Comparison of ENCODE assay signal across 1 cellular context in the genomic region with DNA sequence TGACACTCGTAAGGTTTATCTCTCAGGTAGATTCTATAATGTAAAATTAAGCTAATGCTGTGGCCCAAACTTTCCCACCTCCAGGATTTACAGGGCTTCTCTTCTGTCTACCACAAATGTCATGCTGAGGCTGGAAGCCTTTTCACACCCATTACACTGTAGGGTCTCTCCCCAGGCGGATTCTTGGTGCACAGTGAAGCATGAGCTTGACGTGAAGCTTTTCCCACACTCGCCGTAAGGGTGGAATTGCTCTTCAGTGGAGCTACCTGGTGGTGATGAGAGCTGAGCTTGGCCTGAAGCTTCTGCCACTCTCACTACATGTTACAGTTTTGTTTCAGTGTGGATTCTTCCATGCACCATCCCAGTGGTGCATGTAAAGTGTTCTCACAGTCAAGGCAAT.
TF ChIP-seq lines count a peak whose summit lies in the region.

No MANE protein-coding gene starts in this region.

TF ChIP-seq in HepG2, 621 proteins besides CTCF, POLR2A, EP300 and RAD21:
- TF ChIP-seq EHMT2 (IDR thresholded peaks at IDR 0.05; ENCODE audit: borderline replicate concordance, low read depth, low read length) (no peak), ZNF335 (CRISPR knock-in tag; IDR thresholded peaks at IDR 0.05) (no peak), ZNF251 (CRISPR knock-in tag; IDR thresholded peaks at IDR 0.05) (no peak), NR2C2 (CRISPR knock-in tag; IDR thresholded peaks at IDR 0.05; ENCODE audit: borderline replicate concordance) (no peak), KLF12 (CRISPR knock-in tag; IDR thresholded peaks at IDR 0.05; ENCODE audit: borderline replicate concordance) (no peak), ZNF747 (CRISPR knock-in tag; IDR thresholded peaks at IDR 0.05; ENCODE audit: borderline replicate concordance) (no peak), ZNF446 (CRISPR knock-in tag; IDR thresholded peaks at IDR 0.05) (no peak)
- TF ChIP-seq, protein P1, sequence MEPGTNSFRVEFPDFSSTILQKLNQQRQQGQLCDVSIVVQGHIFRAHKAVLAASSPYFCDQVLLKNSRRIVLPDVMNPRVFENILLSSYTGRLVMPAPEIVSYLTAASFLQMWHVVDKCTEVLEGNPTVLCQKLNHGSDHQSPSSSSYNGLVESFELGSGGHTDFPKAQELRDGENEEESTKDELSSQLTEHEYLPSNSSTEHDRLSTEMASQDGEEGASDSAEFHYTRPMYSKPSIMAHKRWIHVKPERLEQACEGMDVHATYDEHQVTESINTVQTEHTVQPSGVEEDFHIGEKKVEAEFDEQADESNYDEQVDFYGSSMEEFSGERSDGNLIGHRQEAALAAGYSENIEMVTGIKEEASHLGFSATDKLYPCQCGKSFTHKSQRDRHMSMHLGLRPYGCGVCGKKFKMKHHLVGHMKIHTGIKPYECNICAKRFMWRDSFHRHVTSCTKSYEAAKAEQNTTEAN (CRISPR knock-in tag; conservative IDR thresholded peaks at IDR 0.05) = no peak
